11 cellular contexts compared by ENCODE assay signal in genomic region chr7:135441791-135442190, GRCh38.
DNase-seq lines count a peak whose midpoint lies in the region; FAIRE-seq and TF ChIP-seq lines count a peak whose summit lies in the region.
"Had no signal": no experiment of that assay in that cellular context is flagged by ENCODE, and none has a peak within 500 bp of the region (broad histone marks: within the 10 kb centered on the region; RNA-seq: fewer than 3 reads in every experiment).

No MANE protein-coding gene starts in this region.

- peak; percentile 12 for DNase-seq in activated CD4-positive, alpha-beta T cell treated with anti-CD3 and anti-CD28 coated beads for 48 hours
- no peak for DNase-seq in activated CD4-positive, alpha-beta T cell treated with anti-CD3 and anti-CD28 coated beads, Interleukin-2, amount 10 ng/mL, durations not matched to agents 7 days and 5 days
- DNase-seq in NB4 (ENCODE audit: low read depth) (peak; percentile 55), choroid plexus epithelial cell (ENCODE audit: low read depth) (peak; percentile 49), renal cortical epithelial cell (ENCODE audit: low read depth) (peak; percentile 58), NAMALWA (ENCODE audit: low spot score) (no peak), middle frontal gyrus (ENCODE audit: extremely low spot score, low spot score) (no peak), GM12891 (ENCODE audit: insufficient read length, low spot score) (no peak)
- DNase-seq: NCI-H524, upper lobe of right lung had no signal

- TF ChIP-seq CTCF in NB4 (IDR thresholded peaks at IDR 0.05; ENCODE audit: low read depth, low read length), result no peak
- TF ChIP-seq CTCF in choroid plexus epithelial cell (conservative IDR thresholded peaks at IDR 0.05; ENCODE audit: low read depth, low read length), result no peak

- POLR2A ChIA-PET in activated CD4-positive, alpha-beta T cell treated with anti-CD3 and anti-CD28 coated beads, Interleukin-2, amount 10 ng/mL, durations not matched to agents 7 days and 5 days (lab: Charles Lee), result no interaction called here

- TF ChIP-seq POLR2A in NB4 (IDR thresholded peaks at IDR 0.05; ENCODE audit: extremely low read depth, insufficient read length) (no peak), GM12891 (IDR thresholded peaks at IDR 0.05; ENCODE audit: low read depth, low read length) (no peak)

- H3K27me3 Mint-ChIP-seq in activated CD4-positive, alpha-beta T cell treated with anti-CD3 and anti-CD28 coated beads, Interleukin-2, amount 10 ng/mL, durations not matched to agents 7 days and 5 days, result no peaks in the 10 kb centered on the region

- CTCF ChIA-PET in activated CD4-positive, alpha-beta T cell treated with anti-CD3 and anti-CD28 coated beads, Interleukin-2, amount 10 ng/mL, durations not matched to agents 7 days and 5 days (lab: Charles Lee), result no interaction called here

- FAIRE-seq in GM12891 (lab: Jason Lieb, UNC), result no peak
- FAIRE-seq: H1 had no signal

- peaks cover 6% of the 10 kb centered on the region for H3K4me1 Mint-ChIP-seq in activated CD4-positive, alpha-beta T cell treated with anti-CD3 and anti-CD28 coated beads, Interleukin-2, amount 10 ng/mL, durations not matched to agents 7 days and 5 days

- no peaks in the 10 kb centered on the region for H3K9me3 Mint-ChIP-seq in activated CD4-positive, alpha-beta T cell treated with anti-CD3 and anti-CD28 coated beads, Interleukin-2, amount 10 ng/mL, durations not matched to agents 7 days and 5 days

- H3K4me3 ChIP-seq in NB4 (ENCODE audit: low read depth, low read length) (no peak overlapping the region), choroid plexus epithelial cell (ENCODE audit: low read depth, low read length) (no peak overlapping the region)
- H3K4me3 ChIP-seq: upper lobe of right lung had no signal

- peaks cover 24% of the 10 kb centered on the region for H3K36me3 Mint-ChIP-seq in activated CD4-positive, alpha-beta T cell treated with anti-CD3 and anti-CD28 coated beads, Interleukin-2, amount 10 ng/mL, durations not matched to agents 7 days and 5 days (ENCODE audit: low read depth)

- H3K4me3 Mint-ChIP-seq in activated CD4-positive, alpha-beta T cell treated with anti-CD3 and anti-CD28 coated beads, Interleukin-2, amount 10 ng/mL, durations not matched to agents 7 days and 5 days, result no peak overlapping the region

- no peak overlapping the region for H3K27ac Mint-ChIP-seq in activated CD4-positive, alpha-beta T cell treated with anti-CD3 and anti-CD28 coated beads, Interleukin-2, amount 10 ng/mL, durations not matched to agents 7 days and 5 days

TF ChIP-seq in GM12891, 5 proteins besides CTCF, POLR2A, EP300 and RAD21:
- TF ChIP-seq POU2F2 (IDR thresholded peaks at IDR 0.05; ENCODE audit: low read depth, low read length) (no peak), POLR2AphosphoS5 (IDR thresholded peaks at IDR 0.05; ENCODE audit: low read depth, low read length) (no peak), TAF1 (IDR thresholded peaks at IDR 0.05; ENCODE audit: low read depth, low read length) (no peak), PAX5 (IDR thresholded peaks at IDR 0.05; ENCODE audit: insufficient read depth, low read length, severe bottlenecking) (no peak), SPI1 (IDR thresholded peaks at IDR 0.05; ENCODE audit: low read depth, low read length) (no peak)

Comparison
In these comparisons a context has a peak if more than half of its experiments do, and no peak if none do; other contexts are left out.
1. DNase-seq: peak in activated CD4-positive, alpha-beta T cell treated with anti-CD3 and anti-CD28 coated beads for 48 hours (single experiment), NB4 (single experiment), choroid plexus epithelial cell (single experiment) and renal cortical epithelial cell (single experiment); none in activated CD4-positive, alpha-beta T cell treated with anti-CD3 and anti-CD28 coated beads, Interleukin-2, amount 10 ng/mL, durations not matched to agents 7 days and 5 days (single experiment), NAMALWA (single experiment), middle frontal gyrus (single experiment) and GM12891 (single experiment).